Comparison of ENCODE assay signal across 10 cellular contexts in genomic region chr9:96031366-96031824, GRCh38.
A peak's percentile ranks its signal among the peaks of the same experiment; 100 is the strongest.
DNase-seq lines count a peak whose midpoint lies in the region; ATAC-seq and TF ChIP-seq lines count a peak whose summit lies in the region.
"Had no signal": no experiment of that assay in that cellular context is flagged by ENCODE, and none has a peak within 500 bp of the region (broad histone marks: within the 10 kb centered on the region; RNA-seq: fewer than 3 reads in every experiment).

No MANE protein-coding gene starts in this region.

- H4K91ac ChIP-seq in H9 (ENCODE audit: insufficient read length, low read depth, low read length) = no peak overlapping the region

- no peaks in the 10 kb centered on the region for H3K79me2 ChIP-seq in H9 (ENCODE audit: insufficient read depth, low read length)

- H2AK5ac ChIP-seq in H9 (ENCODE audit: insufficient read length, low read length) = no peak overlapping the region

- H3K9ac ChIP-seq in H9 (ENCODE audit: extremely low read depth, insufficient read length, low read length) = no peak overlapping the region

- peak; percentile 59 for ATAC-seq in Right ventricle myocardium superior (ENCODE audit: poor library complexity)
- ATAC-seq: left lung had no signal

- no peak overlapping the region for H3K4me2 ChIP-seq in H9 (ENCODE audit: insufficient read depth, insufficient read length, low read length)

- H3K4me1 ChIP-seq in thyroid gland (peaks cover 19 to 40% of the 10 kb centered on the region in 2 donors), H9 (ENCODE audit: insufficient read depth, low read length) (no peaks in the 10 kb centered on the region; the same call in 1 of the 2 replicates)

- no peak overlapping the region for H4K8ac ChIP-seq in H9 (replicated peaks; ENCODE audit: insufficient read length, low read depth, low read length)

- no peak overlapping the region for H4K5ac ChIP-seq in H9 (ENCODE audit: insufficient read length, low read depth, low read length)

- no peak overlapping the region for H3K4me3 Mint-ChIP-seq in H9
- H3K4me3 Mint-ChIP-seq: endodermal cell had no signal

- DNase-seq in NCI-H1092 (lab: John Stamatoyannopoulos, UW) = peak; percentile 97
- DNase-seq in NCI-H748 treated with DMSO at 0.1 percent for 48 hours (lab: John Stamatoyannopoulos, UW) = peak; percentile 88
- peak; percentile 70 for DNase-seq in Right ventricle myocardium superior
- peak; percentile 41 to 52 for DNase-seq in thyroid gland
- DNase-seq in 8988T = no peak
- no peak for DNase-seq in OCI-M1 (lab: John Stamatoyannopoulos, UW)
- no peak for DNase-seq in H9
- DNase-seq: endodermal cell had no signal

- H3K23ac ChIP-seq in H9 (ENCODE audit: insufficient read length, low read depth, low read length) = no peak overlapping the region

- no peaks in the 10 kb centered on the region for H3K9me3 ChIP-seq in thyroid gland
- H3K9me3 ChIP-seq in H9 (ENCODE audit: control insufficient read depth, low read depth, low read length) = peaks cover 10% of the 10 kb centered on the region
- H3K9me3 ChIP-seq: left lung, uterus had no signal

- H3K79me1 ChIP-seq in H9 (ENCODE audit: insufficient read depth, low read depth, low read length, poor library complexity, severe bottlenecking) = no peaks in the 10 kb centered on the region

- H2BK5ac ChIP-seq in H9 (ENCODE audit: insufficient read length, low read length) = no peak overlapping the region

- H3K9me3 Mint-ChIP-seq in H9 = peaks cover 19 to 22% of the 10 kb centered on the region in 2 experiments

- no peak overlapping the region for H2AFZ ChIP-seq in H9 (ENCODE audit: low read length)

- no peak overlapping the region for H3T11ph ChIP-seq in H9 (ENCODE audit: low read length)

- peaks cover 66% of the 10 kb centered on the region for H3K27me3 Mint-ChIP-seq in H9 (ENCODE audit: low read depth)

- H2BK15ac ChIP-seq in H9 (ENCODE audit: low read depth, low read length) = no peak overlapping the region

- 25 to 39% methylated on average over 5 to 6 of the region's 6 CpGs for WGBS in thyroid gland, 2 donors
- no CpG with 5 or more reads among the region's 6 CpGs for WGBS in H9 (ENCODE audit: extremely low coverage, insufficient read length, low lambda C conversion rate)

- no peak overlapping the region for H3K56ac ChIP-seq in H9 (ENCODE audit: insufficient read length, low read depth, low read length)

- intact Hi-C loops in Right ventricle myocardium superior (cut with DNase I) (no loop called here), thyroid gland (cut with DNase I) (no loop called here)

- no peaks in the 10 kb centered on the region for H3K36me3 ChIP-seq in thyroid gland
- H3K36me3 ChIP-seq: left lung, uterus had no signal

- H2BK20ac ChIP-seq in H9 (ENCODE audit: low read depth, low read length, poor library complexity, severe bottlenecking) = no peak overlapping the region

- no peak overlapping the region for H3K14ac ChIP-seq in H9 (ENCODE audit: insufficient read depth, low read length)

- no peaks in the 10 kb centered on the region for H3K27me3 ChIP-seq in thyroid gland
- H3K27me3 ChIP-seq in H9 (ENCODE audit: insufficient read depth, low read length) = peaks cover 21% of the 10 kb centered on the region; the same call in 1 of the 2 replicates
- H3K27me3 ChIP-seq: uterus had no signal

- peaks cover 4 to 15% (median 5%) of the 10 kb centered on the region in 3 experiments; a peak in 5 of 7 replicates for H3K36me3 Mint-ChIP-seq in H9 (ENCODE audit: insufficient read depth in 1 of 3, low read depth in 3 of 3)

- no peak overlapping the region for H2BK12ac ChIP-seq in H9 (ENCODE audit: insufficient read length, low read depth, low read length)

- no peak overlapping the region for H3K4ac ChIP-seq in H9 (ENCODE audit: low read depth, low read length)

- H3K4me3 ChIP-seq in thyroid gland (replicated peaks in 1 of 3) = no peak overlapping the region
- H3K4me3 ChIP-seq: left lung, uterus had no signal

- H3K18ac ChIP-seq in H9 (ENCODE audit: insufficient read length, low read depth, low read length) = no peak overlapping the region

- H3K4me1 Mint-ChIP-seq in H9 = peaks cover 0 to 14% of the 10 kb centered on the region in 2 experiments

- no peak overlapping the region for H2BK120ac ChIP-seq in H9 (ENCODE audit: low read depth, low read length, poor library complexity, severe bottlenecking)

- H3K27ac Mint-ChIP-seq in H9 = no peak overlapping the region
- H3K27ac Mint-ChIP-seq: endodermal cell had no signal

- no peaks in the 10 kb centered on the region for H4K20me1 ChIP-seq in H9 (ENCODE audit: control insufficient read depth, insufficient read depth, insufficient read length)

- no peak for TF ChIP-seq POLR2A in thyroid gland (IDR thresholded peaks at IDR 0.05)

- TF ChIP-seq CTCF in thyroid gland (IDR thresholded peaks at IDR 0.05) = no peak
- TF ChIP-seq CTCF in H9 (conservative IDR thresholded peaks at IDR 0.05) = no peak

- peaks cover 9% of the 10 kb centered on the region for H3K23me2 ChIP-seq in H9 (ENCODE audit: insufficient read length, low read depth, low read length, poor library complexity, severe bottlenecking)

- peak overlapping the region; percentile 3 to 45 (median 10) for H3K27ac ChIP-seq in thyroid gland
- H3K27ac ChIP-seq in H9 (ENCODE audit: insufficient read length, low read depth, low read length) = no peak overlapping the region
- H3K27ac ChIP-seq: left lung, uterus had no signal

Comparison
In these comparisons a context has a peak if more than half of its experiments do, and no peak if none do; other contexts are left out.
1. DNase-seq: peak in NCI-H1092 (single experiment), NCI-H748 treated with DMSO at 0.1 percent for 48 hours (single experiment), Right ventricle myocardium superior (single experiment) and thyroid gland (2 of 2); none in 8988T (single experiment), OCI-M1 (single experiment) and H9 (single experiment).